16 cellular contexts compared by ENCODE assay signal in the genomic region with DNA sequence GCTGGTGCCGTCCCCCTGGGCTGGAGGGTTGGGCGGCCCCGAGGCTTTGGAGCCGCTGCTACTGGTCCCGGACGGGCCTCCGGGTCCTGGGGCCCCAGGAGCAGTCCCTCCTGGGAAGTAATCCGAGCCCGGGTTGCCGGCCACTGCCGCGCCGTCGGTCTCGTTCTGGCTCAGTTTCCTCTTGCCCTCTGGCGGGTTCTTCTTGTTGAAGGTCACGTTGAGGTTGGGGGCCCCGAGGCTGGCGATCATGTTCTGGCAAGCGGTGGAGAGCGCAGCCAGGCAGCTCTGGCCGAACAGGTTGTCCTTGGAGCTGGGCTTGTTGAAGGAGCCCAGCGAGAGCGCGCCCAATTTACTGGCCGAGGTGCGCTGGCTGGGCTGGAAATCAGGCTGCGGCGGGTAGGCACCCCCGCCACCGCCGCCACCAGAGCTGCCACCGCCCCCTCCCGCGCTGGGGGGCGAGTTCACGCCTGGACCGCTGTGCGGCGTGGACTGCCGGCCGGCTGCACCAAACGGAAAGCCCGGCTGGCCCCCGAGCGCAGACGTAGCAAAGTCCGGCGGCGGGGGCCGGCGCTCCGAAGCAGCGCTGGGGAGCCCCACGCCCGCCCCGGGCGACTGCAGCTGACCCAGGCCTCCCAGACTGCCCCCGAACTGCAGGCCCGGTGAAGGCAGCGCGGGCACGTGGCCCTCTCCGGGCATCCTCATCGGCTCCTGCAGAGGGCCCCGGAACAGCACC. TPM values are rescaled to one million over a fixed set of nuclear protein-coding genes. Genes with fewer than 3 reads are reported as not detected.
DNase-seq lines count a peak whose midpoint lies in the region; ATAC-seq and TF ChIP-seq lines count a peak whose summit lies in the region.
"Had no signal": no experiment of that assay in that cellular context is flagged by ENCODE, and none has a peak within 500 bp of the region (broad histone marks: within the 10 kb centered on the region; RNA-seq: fewer than 3 reads in every experiment).

No MANE protein-coding gene starts in this region.

- TF ChIP-seq POLR2A in heart left ventricle (IDR thresholded peaks at IDR 0.05) (no peak), thyroid gland (IDR thresholded peaks at IDR 0.05) (no peak)

- H2AFZ ChIP-seq in neuron (ENCODE audit: low read depth, low read length): no peak overlapping the region

- DNase-seq in Right ventricle myocardium superior: peak; percentile 48
- no peak for DNase-seq in cardiac septum (ENCODE audit: low spot score)
- peak in 1 of 5 donors; percentile 61 for DNase-seq in heart left ventricle
- DNase-seq in thyroid gland: no peak
- DNase-seq in effector CD4-positive, alpha-beta T cell: no peak
- DNase-seq: activated CD4-positive, alpha-beta T cell treated with anti-CD3 and anti-CD28 coated beads, Interleukin-2, amount 10 ng/mL, durations not matched to agents 24 days and 14 days; activated naive CD8-positive, alpha-beta T cell treated with anti-CD3 and anti-CD28 coated beads, Interleukin-2, amount 10 ng/mL, durations not matched to agents 7 days and 5 days; DMS79; MM.1S; naive thymus-derived CD8-positive, alpha-beta T cell; NCI-H2029; NCI-H510A; stimulated activated CD4-positive, alpha-beta T cell treated with anti-CD3 and anti-CD28 coated beads, Interleukin-4, amount 100 ng/mL, for 1 hour had no signal

- TF ChIP-seq CTCF in heart left ventricle (IDR thresholded peaks at IDR 0.05): no peak
- no peak for TF ChIP-seq CTCF in thyroid gland (IDR thresholded peaks at IDR 0.05)

- peaks cover 0 to 64% (median 21%) of the 10 kb centered on the region in 12 donors for H3K4me1 ChIP-seq in heart left ventricle
- H3K4me1 ChIP-seq in neuron (ENCODE audit: insufficient read depth, low read length): peaks cover 39% of the 10 kb centered on the region
- H3K4me1 ChIP-seq in thyroid gland: peaks cover 17 to 38% of the 10 kb centered on the region in 2 donors

- H3K27ac ChIP-seq in heart left ventricle (peak overlapping the region in 10 of 12 donors; percentile 18 to 95 (median 78)), thyroid gland (peak overlapping the region in 1 of 3 donors; percentile 30)

- H3K9me3 ChIP-seq in heart left ventricle: no peaks in the 10 kb centered on the region
- H3K9me3 ChIP-seq in neuron (ENCODE audit: low read length): no peaks in the 10 kb centered on the region
- H3K9me3 ChIP-seq in thyroid gland: no peaks in the 10 kb centered on the region

- WGBS in heart left ventricle, 4 donors: 30 to 52% (median 37%) methylated on average over 26 to 66 of the region's 66 CpGs
- WGBS in thyroid gland, 2 donors: 32% methylated on average over 16 of the region's 66 CpGs; no CpG with 5 or more reads in 1 of the 2 donors

- peaks cover 0 to 9% (median 0%) of the 10 kb centered on the region in 9 donors for H3K36me3 ChIP-seq in heart left ventricle
- H3K36me3 ChIP-seq in neuron (ENCODE audit: insufficient read depth, low read length): peaks cover 46% of the 10 kb centered on the region
- no peaks in the 10 kb centered on the region for H3K36me3 ChIP-seq in thyroid gland

- ATAC-seq in Right ventricle myocardium superior (ENCODE audit: poor library complexity) (no peak), heart left ventricle (no peak), GM19397 (IDR thresholded peaks at IDR 0.05; ENCODE audit: unreplicated experiment) (no peak), HG02588 (IDR thresholded peaks at IDR 0.05; ENCODE audit: unreplicated experiment) (no peak)
- ATAC-seq: naive thymus-derived CD8-positive, alpha-beta T cell had no signal

- intact Hi-C loops in Right ventricle myocardium superior (cut with DNase I) (loop anchor here (5.0 kb wide), 1 partner anchor 66 kb away; no protein-coding TSS in a partner anchor), cardiac septum (cut with DNase I) (loop anchor here (5.0 kb wide), 1 partner anchor 376 kb away; no protein-coding TSS in a partner anchor), heart left ventricle (cut with DNase I) (loop anchor here in 2 of 10 donors (10.0 kb wide), 2 partner anchors 133 to 163 kb away; no protein-coding TSS in a partner anchor), thyroid gland (cut with DNase I) (no loop called here)

- H3K27me3 ChIP-seq in heart left ventricle (peaks cover 0 to 40% (median 10%) of the 10 kb centered on the region in 9 donors), neuron (ENCODE audit: insufficient read depth, low read length) (no peaks in the 10 kb centered on the region), thyroid gland (no peaks in the 10 kb centered on the region)

- peak overlapping the region; percentile 29 to 95 (median 80) for H3K4me3 ChIP-seq in heart left ventricle
- H3K4me3 ChIP-seq in neuron (ENCODE audit: low read length): peak overlapping the region; percentile 69
- no peak overlapping the region for H3K4me3 ChIP-seq in thyroid gland (replicated peaks in 1 of 3)

RNA-seq across cellular contexts. Expression of gene MN1, which starts 3.6 kb away (rescaled TPM):
- total RNA-seq in Right ventricle myocardium superior: 6.3 TPM
- 6.4 TPM for total RNA-seq in cardiac septum
- 10 to 100 TPM in 1 of 9 donors, 1 to 10 TPM in 8; 4.2 to 10.3 (median 5.5) TPM for total RNA-seq in heart left ventricle
- 1 to 10 TPM; 1.7 to 3.9 TPM for polyA plus RNA-seq in heart left ventricle
- total RNA-seq in thyroid gland: 1 to 10 TPM; 2.5 to 4.5 (median 2.9) TPM

Comparison
In these comparisons a context has a peak if more than half of its experiments do, and no peak if none do; other contexts are left out.
1. H3K4me3 ChIP-seq: peak in heart left ventricle (12 of 12) and neuron (single experiment); none in thyroid gland (0 of 3).